ENCODE assay signal across 16 cellular contexts in the genomic region with DNA sequence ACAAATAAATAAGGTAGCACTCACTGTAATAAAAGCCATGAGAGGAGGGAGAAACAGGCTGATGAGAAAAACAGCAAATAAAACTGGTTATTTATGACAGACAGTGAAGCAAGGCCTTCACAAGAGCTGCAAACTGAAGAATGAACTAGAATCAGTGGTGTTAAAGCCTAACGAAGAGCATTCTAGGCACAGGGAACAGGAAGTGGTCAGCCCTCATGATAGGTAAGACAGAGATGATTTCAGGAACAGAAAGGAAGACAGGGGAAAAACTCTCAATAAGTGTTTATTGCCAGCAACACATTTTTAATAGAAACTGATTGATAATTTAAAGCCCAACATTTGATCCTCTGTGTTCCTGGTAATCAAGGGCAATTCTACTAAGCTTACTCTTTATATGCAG.
DNase-seq lines count a peak whose midpoint lies in the region; ATAC-seq and TF ChIP-seq lines count a peak whose summit lies in the region.
"Had no signal": no experiment of that assay in that cellular context is flagged by ENCODE, and none has a peak within 500 bp of the region (broad histone marks: within the 10 kb centered on the region; RNA-seq: fewer than 3 reads in every experiment).

No MANE protein-coding gene starts in this region.

- DNase-seq in IMR-90: no peak
- DNase-seq in osteoblast (ENCODE audit: insufficient read length, low spot score, missing footprints): no peak
- DNase-seq in effector CD4-positive, alpha-beta T cell: no peak
- no peak for DNase-seq in NK-92 treated with Interleukin-12 subunit alpha and Interleukin-12 subunit beta, amount 100 ng/mL, for 24 hours (lab: John Stamatoyannopoulos, UW)
- DNase-seq: activated CD4-positive, alpha-beta T cell treated with anti-CD3 and anti-CD28 coated beads, Interleukin-2, amount 50 U/mL, for 1 hour; HFFc6; naive thymus-derived CD4-positive, alpha-beta T cell; NCI-H2029; PC-3; stimulated activated naive CD4-positive, alpha-beta T cell treated with Interleukin-2 at 50 U/mL for 16 hours had no signal

- H3K79me1 ChIP-seq in IMR-90 (ENCODE audit: low read depth in 1 of 2, low read length in 2 of 2): peaks cover 10 to 13% of the 10 kb centered on the region in 2 experiments

- TF ChIP-seq RAD21 in IMR-90 (IDR thresholded peaks at IDR 0.05; ENCODE audit: low read length): no peak

- peak overlapping the region; percentile 17; the same call in 1 of the 2 replicates for H4K5ac ChIP-seq in IMR-90 (ENCODE audit: low read depth, low read length)

- no peak overlapping the region for H3K4me2 ChIP-seq in IMR-90 (ENCODE audit: low read depth, low read length)
- no peak overlapping the region for H3K4me2 ChIP-seq in osteoblast (ENCODE audit: insufficient read depth, low read length)

- in situ Hi-C loops in IMR-90 (cut with MboI; ENCODE audit: low sequenced_read_pairs): no loop called here

- no peak for TF ChIP-seq POLR2A in GM18505 (IDR thresholded peaks at IDR 0.05; ENCODE audit: borderline replicate concordance, extremely low read depth, insufficient read depth, insufficient read length)
- TF ChIP-seq POLR2A in IMR-90 (IDR thresholded peaks at IDR 0.05; ENCODE audit: low read depth, low read length): no peak

- no CpG with 5 or more reads among the region's 1 CpG for WGBS in IMR-90 (ENCODE audit: extremely low coverage in 2 of 2, insufficient read length in 1 of 2), 2 experiments

- no peak overlapping the region for H3K18ac ChIP-seq in IMR-90 (ENCODE audit: low read depth, low read length)

- H2BK20ac ChIP-seq in IMR-90 (ENCODE audit: low read depth, low read length): no peak overlapping the region

- no peak overlapping the region for H2BK120ac ChIP-seq in IMR-90 (ENCODE audit: low read depth, low read length)

- peaks cover 51% of the 10 kb centered on the region for H3K79me2 ChIP-seq in osteoblast (ENCODE audit: insufficient read depth, low read length)

- no peak overlapping the region for H3K14ac ChIP-seq in IMR-90 (replicated peaks; ENCODE audit: low read depth, low read length)

- H3K4me3 ChIP-seq in IMR-90 (ENCODE audit: insufficient read depth, low read depth, low read length) (no peak overlapping the region), osteoblast (ENCODE audit: insufficient read depth, low read length) (no peak overlapping the region)
- H3K4me3 ChIP-seq: gastroesophageal sphincter had no signal

- no peak overlapping the region; the same call in 1 of the 2 replicates for H3K4ac ChIP-seq in IMR-90 (ENCODE audit: low read depth, low read length)

- CTCF ChIA-PET in IMR-90 (lab: Yijun Ruan, JAX): no interaction called here

- H3K23ac ChIP-seq in IMR-90 (ENCODE audit: low read depth, low read length): no peak overlapping the region

- H3K27me3 ChIP-seq in IMR-90 (ENCODE audit: control insufficient read depth, insufficient read depth, low read length): no peaks in the 10 kb centered on the region
- no peaks in the 10 kb centered on the region for H3K27me3 ChIP-seq in osteoblast (ENCODE audit: insufficient read depth, low read length)
- H3K27me3 ChIP-seq: gastroesophageal sphincter had no signal

- no peaks in the 10 kb centered on the region; the same call in 1 of the 2 replicates for H3K9me1 ChIP-seq in IMR-90 (ENCODE audit: insufficient read depth, low read length)

- H2AK9ac ChIP-seq in IMR-90 (replicated peaks; ENCODE audit: low read depth, low read length, poor library complexity): no peak overlapping the region

- no TSS peak for BruUV-seq in IMR-90 (replicated peaks; lab: Mats Ljungman, UMichigan)

- TF ChIP-seq CTCF in IMR-90 (conservative IDR thresholded peaks at IDR 0.05; ENCODE audit: low read depth, low read length) (no peak), osteoblast (IDR thresholded peaks at IDR 0.05; ENCODE audit: extremely low read depth, low read depth, low read length) (no peak)

- intact Hi-C loops in IMR-90 (cut with micrococcal nuclease): no loop called here

- no peaks in the 10 kb centered on the region for H3K36me3 ChIP-seq in IMR-90 (ENCODE audit: control insufficient read depth, insufficient read depth, low read length)
- H3K36me3 ChIP-seq in osteoblast (ENCODE audit: insufficient read depth, low read length): no peaks in the 10 kb centered on the region
- H3K36me3 ChIP-seq: gastroesophageal sphincter had no signal

- no peak overlapping the region for H3K9ac ChIP-seq in IMR-90 (ENCODE audit: low read depth, low read length)

- no peak overlapping the region for H4K91ac ChIP-seq in IMR-90 (ENCODE audit: insufficient read depth, low read depth, low read length)

- no peak overlapping the region for H3K56ac ChIP-seq in IMR-90 (ENCODE audit: extremely low read depth, insufficient read depth, low read length)

- peak; percentile 75 for ATAC-seq in GM18505 (IDR thresholded peaks at IDR 0.05; ENCODE audit: unreplicated experiment)
- ATAC-seq in GM19467 (IDR thresholded peaks at IDR 0.05; ENCODE audit: unreplicated experiment): peak; percentile 55
- peak; percentile 41 for ATAC-seq in HG02938 (IDR thresholded peaks at IDR 0.05; ENCODE audit: unreplicated experiment)
- no peak for ATAC-seq in IMR-90 (ENCODE audit: low read depth)
- ATAC-seq in activated CD4-positive, CD25-positive, alpha-beta regulatory T cell treated with anti-CD3 and anti-CD28 coated beads, Interleukin-2, amount 50 U/mL, for 24 hours: no peak
- ATAC-seq: activated T-helper 17 cell treated with anti-CD3 and anti-CD28 coated beads, Interleukin-2, amount 50 U/mL, for 72 hours; gastroesophageal sphincter; naive thymus-derived CD4-positive, alpha-beta T cell; PC-3 had no signal

- no peaks in the 10 kb centered on the region for H3K9me3 ChIP-seq in IMR-90 (ENCODE audit: control insufficient read depth, insufficient read depth, low read length)
- H3K9me3 ChIP-seq in osteoblast (ENCODE audit: low read depth, low read length): no peaks in the 10 kb centered on the region
- H3K9me3 ChIP-seq: gastroesophageal sphincter had no signal

- dilution Hi-C loops in IMR-90 (cut with HindIII; ENCODE audit: low sequenced_read_pairs, unreplicated experiment): no loop called here

- H3K4me1 ChIP-seq in IMR-90 (ENCODE audit: control insufficient read depth, insufficient read depth, low read length) (no peaks in the 10 kb centered on the region), osteoblast (ENCODE audit: insufficient read depth, low read length) (peaks cover 13% of the 10 kb centered on the region)
- H3K4me1 ChIP-seq: gastroesophageal sphincter had no signal

- no peak overlapping the region for H2AFZ ChIP-seq in IMR-90 (replicated peaks; ENCODE audit: low read length, poor library complexity)
- H2AFZ ChIP-seq in osteoblast (ENCODE audit: low read length): no peak overlapping the region

- H3K27ac ChIP-seq in IMR-90 (ENCODE audit: insufficient read depth, low read length) (no peak overlapping the region), osteoblast (ENCODE audit: low read depth, low read length) (no peak overlapping the region)
- H3K27ac ChIP-seq: gastroesophageal sphincter had no signal

- H4K8ac ChIP-seq in IMR-90 (ENCODE audit: low read depth in 2 of 2, low read length in 2 of 2): no peak overlapping the region

- H2AK5ac ChIP-seq in IMR-90 (ENCODE audit: low read depth, low read length): no peak overlapping the region

- no peak overlapping the region for H2BK15ac ChIP-seq in IMR-90 (ENCODE audit: low read depth, low read length)

- peak overlapping the region; percentile 18 for H2BK5ac ChIP-seq in IMR-90 (ENCODE audit: low read depth, low read length, poor library complexity, severe bottlenecking)

- POLR2A ChIA-PET in IMR-90 (lab: Charles Lee; ENCODE audit: unreplicated experiment): no interaction called here

- no peaks in the 10 kb centered on the region for H4K20me1 ChIP-seq in IMR-90 (ENCODE audit: insufficient read depth, low read length)
- no peaks in the 10 kb centered on the region for H4K20me1 ChIP-seq in osteoblast (ENCODE audit: insufficient read depth, low read length)

TF ChIP-seq in IMR-90, 13 proteins besides CTCF, POLR2A, EP300 and RAD21:
- TF ChIP-seq CHD1 (IDR thresholded peaks at IDR 0.05; ENCODE audit: low read depth, low read length) (no peak), BHLHE40 (IDR thresholded peaks at IDR 0.05; ENCODE audit: low read depth, low read length) (no peak), CEBPB (IDR thresholded peaks at IDR 0.05; ENCODE audit: low read depth, low read length) (no peak), RCOR1 (IDR thresholded peaks at IDR 0.05; ENCODE audit: insufficient replicate concordance, low read length) (no peak), MAZ (IDR thresholded peaks at IDR 0.05; ENCODE audit: borderline replicate concordance, low read depth, low read length) (no peak), NFE2L2 (IDR thresholded peaks at IDR 0.05; ENCODE audit: low read depth, low read length) (no peak), MXI1 (IDR thresholded peaks at IDR 0.05; ENCODE audit: borderline replicate concordance, low read depth, low read length) (no peak), FOS (IDR thresholded peaks at IDR 0.05; ENCODE audit: low read depth, low read length) (no peak), SMC3 (IDR thresholded peaks at IDR 0.05; ENCODE audit: low read depth, low read length) (no peak), RFX5 (IDR thresholded peaks at IDR 0.05; ENCODE audit: low read depth, low read length) (no peak), MAFK (IDR thresholded peaks at IDR 0.05; ENCODE audit: low read depth, low read length) (no peak)
- TF ChIP-seq, protein P1, sequence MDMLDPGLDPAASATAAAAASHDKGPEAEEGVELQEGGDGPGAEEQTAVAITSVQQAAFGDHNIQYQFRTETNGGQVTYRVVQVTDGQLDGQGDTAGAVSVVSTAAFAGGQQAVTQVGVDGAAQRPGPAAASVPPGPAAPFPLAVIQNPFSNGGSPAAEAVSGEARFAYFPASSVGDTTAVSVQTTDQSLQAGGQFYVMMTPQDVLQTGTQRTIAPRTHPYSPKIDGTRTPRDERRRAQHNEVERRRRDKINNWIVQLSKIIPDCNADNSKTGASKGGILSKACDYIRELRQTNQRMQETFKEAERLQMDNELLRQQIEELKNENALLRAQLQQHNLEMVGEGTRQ (IDR thresholded peaks at IDR 0.05; ENCODE audit: low read depth, low read length): no peak
- TF ChIP-seq, protein P2, sequence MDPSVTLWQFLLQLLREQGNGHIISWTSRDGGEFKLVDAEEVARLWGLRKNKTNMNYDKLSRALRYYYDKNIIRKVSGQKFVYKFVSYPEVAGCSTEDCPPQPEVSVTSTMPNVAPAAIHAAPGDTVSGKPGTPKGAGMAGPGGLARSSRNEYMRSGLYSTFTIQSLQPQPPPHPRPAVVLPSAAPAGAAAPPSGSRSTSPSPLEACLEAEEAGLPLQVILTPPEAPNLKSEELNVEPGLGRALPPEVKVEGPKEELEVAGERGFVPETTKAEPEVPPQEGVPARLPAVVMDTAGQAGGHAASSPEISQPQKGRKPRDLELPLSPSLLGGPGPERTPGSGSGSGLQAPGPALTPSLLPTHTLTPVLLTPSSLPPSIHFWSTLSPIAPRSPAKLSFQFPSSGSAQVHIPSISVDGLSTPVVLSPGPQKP (IDR thresholded peaks at IDR 0.05; ENCODE audit: borderline replicate concordance, low read depth, low read length): no peak

Comparison
In these comparisons a context has a peak if more than half of its experiments do, and no peak if none do; other contexts are left out.
1. ATAC-seq: peak in GM18505 (single experiment), GM19467 (single experiment) and HG02938 (single experiment); none in IMR-90 (single experiment) and activated CD4-positive, CD25-positive, alpha-beta regulatory T cell treated with anti-CD3 and anti-CD28 coated beads, Interleukin-2, amount 50 U/mL, for 24 hours (0 of 2).